8 cellular contexts compared by ENCODE assay signal in the genomic region with DNA sequence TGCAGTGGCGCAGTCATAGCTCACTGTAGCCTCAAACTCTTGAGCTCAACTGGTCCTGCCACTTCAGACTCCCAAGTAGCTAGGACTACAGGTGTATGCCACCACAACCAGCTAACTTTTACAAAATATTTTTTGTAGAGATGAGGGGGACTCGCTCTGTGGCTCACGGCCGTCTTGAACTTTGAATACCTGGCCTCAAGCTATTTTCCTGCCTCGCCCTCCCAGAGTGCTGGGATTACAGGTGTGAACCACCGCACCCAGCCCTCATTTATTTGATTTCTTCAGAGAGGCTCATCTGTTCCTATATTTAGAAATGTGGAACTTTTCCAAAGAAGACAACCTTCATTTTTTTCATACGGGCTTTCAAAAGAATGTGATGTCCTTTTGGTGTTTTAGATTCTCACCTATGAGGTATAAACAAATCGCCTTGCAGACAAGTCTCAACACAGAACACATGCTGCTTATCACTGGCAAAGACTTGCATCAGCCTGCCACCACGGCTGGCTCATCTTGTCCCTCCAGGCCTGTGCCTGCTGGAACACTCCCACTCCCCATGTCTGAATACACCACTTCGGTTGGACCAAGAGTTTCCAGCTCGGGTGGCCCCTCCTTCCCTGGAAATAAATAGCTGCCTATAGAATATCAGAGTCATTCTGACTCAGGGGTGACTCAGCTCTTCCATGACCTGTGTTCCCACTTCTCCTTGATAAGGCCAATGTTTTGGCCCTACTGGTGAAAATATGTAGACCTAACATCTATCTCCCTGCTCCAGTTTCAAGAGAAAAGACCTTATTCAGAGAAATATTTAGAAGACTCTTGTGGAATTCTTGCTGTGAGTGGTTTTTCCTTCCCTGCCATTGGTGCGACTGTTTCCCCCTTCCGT.
DNase-seq lines count a peak whose midpoint lies in the region; ATAC-seq and TF ChIP-seq lines count a peak whose summit lies in the region.

No MANE protein-coding gene starts in this region.

- H3K4me3 ChIP-seq in HEK293 (ENCODE audit: low read depth, low read length): no peak overlapping the region

- DNase-seq in SHP77 treated with DMSO at 0.1 percent for 48 hours (lab: John Stamatoyannopoulos, UW) (peak; percentile 92), astrocyte of the hippocampus (ENCODE audit: low read depth, low spot score) (peak; percentile 94), left kidney (ENCODE audit: low read depth, low spot score) (peak; percentile 64), medulla oblongata (ENCODE audit: extremely low spot score) (no peak)
- peak; percentile 56 to 66 for DNase-seq in stimulated activated CD8-positive, alpha-beta memory T cell treated with anti-CD3 and anti-CD28 coated beads, Interleukin-15, amount 100 ng/mL, for 48 hours (ENCODE audit: low read depth in 2 of 2)

- no peaks in the 10 kb centered on the region for H3K36me3 ChIP-seq in HEK293 (ENCODE audit: control insufficient read depth in 2 of 2, insufficient read depth in 1 of 2, low read length in 2 of 2)

- CTCF ChIA-PET in HEK293 (lab: Yijun Ruan, JAX): interaction anchor here (0.9 to 2.5 kb wide), 4 partner anchors 13 to 217 kb away, joined by 3 to 17 read pairs (median 6); no protein-coding TSS in a partner anchor

- POLR2A ChIA-PET in HEK293 (lab: Yijun Ruan, JAX): interaction anchor here (0.6 to 1.9 kb wide), 6 partner anchors 10 to 356 kb away, joined by 3 to 9 read pairs (median 5); no protein-coding TSS in a partner anchor

- ATAC-seq in GM18868 (IDR thresholded peaks at IDR 0.05; ENCODE audit: unreplicated experiment) (no peak), GM18519 (IDR thresholded peaks at IDR 0.05; ENCODE audit: low FRiP score, unreplicated experiment) (no peak)

- TF ChIP-seq CTCF in HEK293 (tag by site-specific recombination; IDR thresholded peaks at IDR 0.05): no peak

- H3K4me1 ChIP-seq in HEK293 (ENCODE audit: control insufficient read depth, insufficient read depth, low read length): peaks cover 4% of the 10 kb centered on the region; the same call in 1 of the 2 replicates

- H3K27ac ChIP-seq in HEK293 (ENCODE audit: extremely low read depth, low read depth, low read length): no peak overlapping the region

- H3K9me3 ChIP-seq in HEK293 (ENCODE audit: control insufficient read depth, insufficient read depth, low read depth, low read length): no peaks in the 10 kb centered on the region

TF ChIP-seq in HEK293, 187 proteins besides CTCF, POLR2A, EP300 and RAD21 (continues in another document):
- TF ChIP-seq ZNF514 (tag by site-specific recombination; IDR thresholded peaks at IDR 0.05) (no peak), ZNF335 (tag by site-specific recombination; conservative IDR thresholded peaks at IDR 0.05) (peak; percentile 66), KLF16 (tag by site-specific recombination; IDR thresholded peaks at IDR 0.05) (0 out of 2 replicates have a peak, but pooled peaks have one; percentile 13), ZEB2 (tag by site-specific recombination; IDR thresholded peaks at IDR 0.05) (peak; percentile 36; the same call in 1 of the 2 replicates), ZFHX2 (tag by site-specific recombination; conservative IDR thresholded peaks at IDR 0.05) (0 out of 2 replicates have a peak, but pooled peaks have one; percentile 33)
- TF ChIP-seq, protein P1, sequence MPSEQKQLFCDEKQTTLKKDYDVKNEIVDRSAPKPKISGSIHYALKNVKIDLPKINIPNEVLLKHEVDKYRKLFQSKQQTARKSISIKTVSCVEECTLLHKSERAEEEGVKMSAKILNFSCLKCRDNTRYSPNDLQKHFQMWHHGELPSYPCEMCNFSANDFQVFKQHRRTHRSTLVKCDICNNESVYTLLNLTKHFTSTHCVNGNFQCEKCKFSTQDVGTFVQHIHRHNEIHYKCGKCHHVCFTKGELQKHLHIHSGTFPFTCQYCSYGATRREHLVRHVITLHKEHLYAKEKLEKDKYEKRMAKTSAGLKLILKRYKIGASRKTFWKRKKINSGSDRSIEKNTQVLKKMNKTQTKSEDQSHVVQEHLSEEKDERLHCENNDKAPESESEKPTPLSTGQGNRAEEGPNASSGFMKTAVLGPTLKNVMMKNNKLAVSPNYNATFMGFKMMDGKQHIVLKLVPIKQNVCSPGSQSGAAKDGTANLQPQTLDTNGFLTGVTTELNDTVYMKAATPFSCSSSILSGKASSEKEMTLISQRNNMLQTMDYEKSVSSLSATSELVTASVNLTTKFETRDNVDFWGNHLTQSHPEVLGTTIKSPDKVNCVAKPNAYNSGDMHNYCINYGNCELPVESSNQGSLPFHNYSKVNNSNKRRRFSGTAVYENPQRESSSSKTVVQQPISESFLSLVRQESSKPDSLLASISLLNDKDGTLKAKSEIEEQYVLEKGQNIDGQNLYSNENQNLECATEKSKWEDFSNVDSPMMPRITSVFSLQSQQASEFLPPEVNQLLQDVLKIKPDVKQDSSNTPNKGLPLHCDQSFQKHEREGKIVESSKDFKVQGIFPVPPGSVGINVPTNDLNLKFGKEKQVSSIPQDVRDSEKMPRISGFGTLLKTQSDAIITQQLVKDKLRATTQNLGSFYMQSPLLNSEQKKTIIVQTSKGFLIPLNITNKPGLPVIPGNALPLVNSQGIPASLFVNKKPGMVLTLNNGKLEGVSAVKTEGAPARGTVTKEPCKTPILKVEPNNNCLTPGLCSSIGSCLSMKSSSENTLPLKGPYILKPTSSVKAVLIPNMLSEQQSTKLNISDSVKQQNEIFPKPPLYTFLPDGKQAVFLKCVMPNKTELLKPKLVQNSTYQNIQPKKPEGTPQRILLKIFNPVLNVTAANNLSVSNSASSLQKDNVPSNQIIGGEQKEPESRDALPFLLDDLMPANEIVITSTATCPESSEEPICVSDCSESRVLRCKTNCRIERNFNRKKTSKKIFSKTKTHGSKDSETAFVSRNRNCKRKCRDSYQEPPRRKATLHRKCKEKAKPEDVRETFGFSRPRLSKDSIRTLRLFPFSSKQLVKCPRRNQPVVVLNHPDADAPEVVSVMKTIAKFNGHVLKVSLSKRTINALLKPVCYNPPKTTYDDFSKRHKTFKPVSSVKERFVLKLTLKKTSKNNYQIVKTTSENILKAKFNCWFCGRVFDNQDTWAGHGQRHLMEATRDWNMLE (tag by site-specific recombination; conservative IDR thresholded peaks at IDR 0.05; ENCODE audit: low read depth): peak; percentile 42; the same call in 1 of the 2 replicates
- TF ChIP-seq, protein P2, sequence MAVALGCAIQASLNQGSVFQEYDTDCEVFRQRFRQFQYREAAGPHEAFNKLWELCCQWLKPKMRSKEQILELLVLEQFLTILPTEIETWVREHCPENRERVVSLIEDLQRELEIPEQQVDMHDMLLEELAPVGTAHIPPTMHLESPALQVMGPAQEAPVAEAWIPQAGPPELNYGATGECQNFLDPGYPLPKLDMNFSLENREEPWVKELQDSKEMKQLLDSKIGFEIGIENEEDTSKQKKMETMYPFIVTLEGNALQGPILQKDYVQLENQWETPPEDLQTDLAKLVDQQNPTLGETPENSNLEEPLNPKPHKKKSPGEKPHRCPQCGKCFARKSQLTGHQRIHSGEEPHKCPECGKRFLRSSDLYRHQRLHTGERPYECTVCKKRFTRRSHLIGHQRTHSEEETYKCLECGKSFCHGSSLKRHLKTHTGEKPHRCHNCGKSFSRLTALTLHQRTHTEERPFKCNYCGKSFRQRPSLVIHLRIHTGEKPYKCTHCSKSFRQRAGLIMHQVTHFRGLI (tag by site-specific recombination; IDR thresholded peaks at IDR 0.05): no peak
- TF ChIP-seq, protein P3, sequence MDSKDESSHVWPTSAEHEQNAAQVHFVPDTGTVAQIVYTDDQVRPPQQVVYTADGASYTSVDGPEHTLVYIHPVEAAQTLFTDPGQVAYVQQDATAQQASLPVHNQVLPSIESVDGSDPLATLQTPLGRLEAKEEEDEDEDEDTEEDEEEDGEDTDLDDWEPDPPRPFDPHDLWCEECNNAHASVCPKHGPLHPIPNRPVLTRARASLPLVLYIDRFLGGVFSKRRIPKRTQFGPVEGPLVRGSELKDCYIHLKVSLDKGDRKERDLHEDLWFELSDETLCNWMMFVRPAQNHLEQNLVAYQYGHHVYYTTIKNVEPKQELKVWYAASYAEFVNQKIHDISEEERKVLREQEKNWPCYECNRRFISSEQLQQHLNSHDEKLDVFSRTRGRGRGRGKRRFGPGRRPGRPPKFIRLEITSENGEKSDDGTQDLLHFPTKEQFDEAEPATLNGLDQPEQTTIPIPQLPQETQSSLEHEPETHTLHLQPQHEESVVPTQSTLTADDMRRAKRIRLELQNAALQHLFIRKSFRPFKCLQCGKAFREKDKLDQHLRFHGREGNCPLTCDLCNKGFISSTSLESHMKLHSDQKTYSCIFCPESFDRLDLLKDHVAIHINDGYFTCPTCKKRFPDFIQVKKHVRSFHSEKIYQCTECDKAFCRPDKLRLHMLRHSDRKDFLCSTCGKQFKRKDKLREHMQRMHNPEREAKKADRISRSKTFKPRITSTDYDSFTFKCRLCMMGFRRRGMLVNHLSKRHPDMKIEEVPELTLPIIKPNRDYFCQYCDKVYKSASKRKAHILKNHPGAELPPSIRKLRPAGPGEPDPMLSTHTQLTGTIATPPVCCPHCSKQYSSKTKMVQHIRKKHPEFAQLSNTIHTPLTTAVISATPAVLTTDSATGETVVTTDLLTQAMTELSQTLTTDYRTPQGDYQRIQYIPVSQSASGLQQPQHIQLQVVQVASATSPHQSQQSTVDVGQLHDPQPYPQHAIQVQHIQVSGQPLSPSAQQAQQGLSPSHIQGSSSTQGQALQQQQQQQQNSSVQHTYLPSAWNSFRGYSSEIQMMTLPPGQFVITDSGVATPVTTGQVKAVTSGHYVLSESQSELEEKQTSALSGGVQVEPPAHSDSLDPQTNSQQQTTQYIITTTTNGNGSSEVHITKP (tag by site-specific recombination; IDR thresholded peaks at IDR 0.05): peak; percentile 89
- TF ChIP-seq, protein P4, sequence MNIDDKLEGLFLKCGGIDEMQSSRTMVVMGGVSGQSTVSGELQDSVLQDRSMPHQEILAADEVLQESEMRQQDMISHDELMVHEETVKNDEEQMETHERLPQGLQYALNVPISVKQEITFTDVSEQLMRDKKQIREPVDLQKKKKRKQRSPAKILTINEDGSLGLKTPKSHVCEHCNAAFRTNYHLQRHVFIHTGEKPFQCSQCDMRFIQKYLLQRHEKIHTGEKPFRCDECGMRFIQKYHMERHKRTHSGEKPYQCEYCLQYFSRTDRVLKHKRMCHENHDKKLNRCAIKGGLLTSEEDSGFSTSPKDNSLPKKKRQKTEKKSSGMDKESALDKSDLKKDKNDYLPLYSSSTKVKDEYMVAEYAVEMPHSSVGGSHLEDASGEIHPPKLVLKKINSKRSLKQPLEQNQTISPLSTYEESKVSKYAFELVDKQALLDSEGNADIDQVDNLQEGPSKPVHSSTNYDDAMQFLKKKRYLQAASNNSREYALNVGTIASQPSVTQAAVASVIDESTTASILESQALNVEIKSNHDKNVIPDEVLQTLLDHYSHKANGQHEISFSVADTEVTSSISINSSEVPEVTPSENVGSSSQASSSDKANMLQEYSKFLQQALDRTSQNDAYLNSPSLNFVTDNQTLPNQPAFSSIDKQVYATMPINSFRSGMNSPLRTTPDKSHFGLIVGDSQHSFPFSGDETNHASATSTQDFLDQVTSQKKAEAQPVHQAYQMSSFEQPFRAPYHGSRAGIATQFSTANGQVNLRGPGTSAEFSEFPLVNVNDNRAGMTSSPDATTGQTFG (tag by site-specific recombination; IDR thresholded peaks at IDR 0.05; ENCODE audit: borderline replicate concordance): no peak
